Comparison of ENCODE assay signal across 8 cellular contexts in genomic region chr1:81549588-81550127, GRCh38.
A peak's percentile ranks its signal among the peaks of the same experiment; 100 is the strongest.
DNase-seq lines count a peak whose midpoint lies in the region; ATAC-seq and TF ChIP-seq lines count a peak whose summit lies in the region.

No MANE protein-coding gene starts in this region.

- H3K36me3 Mint-ChIP-seq in stimulated activated naive B cell treated with anti-CD40 and anti-IgM and Interleukin-4, amounts not matched to agents 10 μg/mL and 1 μg/mL and 100 μg/mL, for 72 hours: no peaks in the 10 kb centered on the region

- POLR2A ChIA-PET in OCI-LY7 (lab: Charles Lee): interaction anchor here (0.7 to 0.8 kb wide), 2 partner anchors 10 to 133 kb away, joined by 3 read pairs; no protein-coding TSS in a partner anchor

- no TSS peak for BruUV-seq in OCI-LY7 (replicated peaks; lab: Mats Ljungman, UMichigan)

- no peaks in the 10 kb centered on the region for H3K9me2 ChIP-seq in OCI-LY7 (ENCODE audit: insufficient read depth, low read length)

- H2AFZ ChIP-seq in OCI-LY7 (ENCODE audit: low read length): no peak overlapping the region

- DNase-seq in GM03348 (ENCODE audit: low spot score): peak; percentile 62
- DNase-seq in HS-5 (ENCODE audit: low read depth): peak; percentile 13
- peak; percentile 16 for DNase-seq in OCI-LY7 (ENCODE audit: low spot score)
- DNase-seq in glomerular endothelial cell (ENCODE audit: extremely low read depth, low read depth, low spot score): peak; percentile 31
- DNase-seq in stimulated activated naive B cell treated with anti-CD40 and anti-IgM and Interleukin-4, amounts not matched to agents 10 μg/mL and 1 μg/mL and 100 μg/mL, for 72 hours: no peak
- DNase-seq in NCI-H187 treated with DMSO at 0.1 percent for 48 hours (lab: John Stamatoyannopoulos, UW): no peak
- DNase-seq in activated T-cell treated with anti-CD3 and anti-CD28 coated beads for 4 hours: no peak

- H3K9me3 ChIP-seq in OCI-LY7 (ENCODE audit: low read length): no peaks in the 10 kb centered on the region

- no peaks in the 10 kb centered on the region for H3K4me1 Mint-ChIP-seq in stimulated activated naive B cell treated with anti-CD40 and anti-IgM and Interleukin-4, amounts not matched to agents 10 μg/mL and 1 μg/mL and 100 μg/mL, for 72 hours

- no peak overlapping the region for H3K4me3 Mint-ChIP-seq in stimulated activated naive B cell treated with anti-CD40 and anti-IgM and Interleukin-4, amounts not matched to agents 10 μg/mL and 1 μg/mL and 100 μg/mL, for 72 hours

- CTCF ChIA-PET in OCI-LY7 (lab: Charles Lee; ENCODE audit: unreplicated experiment): no interaction called here

- no peaks in the 10 kb centered on the region for H3K27me3 Mint-ChIP-seq in stimulated activated naive B cell treated with anti-CD40 and anti-IgM and Interleukin-4, amounts not matched to agents 10 μg/mL and 1 μg/mL and 100 μg/mL, for 72 hours

- H3K27ac Mint-ChIP-seq in stimulated activated naive B cell treated with anti-CD40 and anti-IgM and Interleukin-4, amounts not matched to agents 10 μg/mL and 1 μg/mL and 100 μg/mL, for 72 hours: no peak overlapping the region

- intact Hi-C loops in OCI-LY7 (cut with micrococcal nuclease; ENCODE audit: unreplicated experiment): no loop called here

- H3K9me3 Mint-ChIP-seq in stimulated activated naive B cell treated with anti-CD40 and anti-IgM and Interleukin-4, amounts not matched to agents 10 μg/mL and 1 μg/mL and 100 μg/mL, for 72 hours: no peaks in the 10 kb centered on the region

- peak; percentile 46 for ATAC-seq in GM21619 (IDR thresholded peaks at IDR 0.05; ENCODE audit: unreplicated experiment)
- peak; percentile 49 to 57 for ATAC-seq in stimulated activated naive B cell treated with anti-CD40 and anti-IgM and Interleukin-4, amounts not matched to agents 10 μg/mL and 1 μg/mL and 100 μg/mL, for 72 hours (replicated peaks)

- no peaks in the 10 kb centered on the region for H3K4me1 ChIP-seq in OCI-LY7 (ENCODE audit: insufficient read depth, low read length, poor library complexity, severe bottlenecking)

- no peak overlapping the region for H3K4me2 ChIP-seq in OCI-LY7 (ENCODE audit: low read length)

- no peak overlapping the region for H3K27ac ChIP-seq in OCI-LY7 (ENCODE audit: low read depth, low read length, poor library complexity, severe bottlenecking)

- no peak overlapping the region for H3K4me3 ChIP-seq in OCI-LY7 (ENCODE audit: low read depth, low read length, poor library complexity, severe bottlenecking)

- TF ChIP-seq CTCF in OCI-LY7 (conservative IDR thresholded peaks at IDR 0.05; ENCODE audit: low read length): peak; percentile 73

- no peaks in the 10 kb centered on the region for H3K36me3 ChIP-seq in OCI-LY7 (ENCODE audit: insufficient read depth, low read length)

- no peaks in the 10 kb centered on the region for H4K20me1 ChIP-seq in OCI-LY7 (ENCODE audit: insufficient read depth, low read length)

- no peaks in the 10 kb centered on the region for H3K79me2 ChIP-seq in OCI-LY7 (ENCODE audit: insufficient read depth, low read depth, low read length)

Comparison
In these comparisons a context has a peak if more than half of its experiments do, and no peak if none do; other contexts are left out.
1. DNase-seq: peak in GM03348 (single experiment), HS-5 (single experiment), OCI-LY7 (single experiment) and glomerular endothelial cell (single experiment); none in stimulated activated naive B cell treated with anti-CD40 and anti-IgM and Interleukin-4, amounts not matched to agents 10 μg/mL and 1 μg/mL and 100 μg/mL, for 72 hours (single experiment), NCI-H187 treated with DMSO at 0.1 percent for 48 hours (single experiment) and activated T-cell treated with anti-CD3 and anti-CD28 coated beads for 4 hours (single experiment).